ENCODE assay signal across 9 cellular contexts in the genomic region with DNA sequence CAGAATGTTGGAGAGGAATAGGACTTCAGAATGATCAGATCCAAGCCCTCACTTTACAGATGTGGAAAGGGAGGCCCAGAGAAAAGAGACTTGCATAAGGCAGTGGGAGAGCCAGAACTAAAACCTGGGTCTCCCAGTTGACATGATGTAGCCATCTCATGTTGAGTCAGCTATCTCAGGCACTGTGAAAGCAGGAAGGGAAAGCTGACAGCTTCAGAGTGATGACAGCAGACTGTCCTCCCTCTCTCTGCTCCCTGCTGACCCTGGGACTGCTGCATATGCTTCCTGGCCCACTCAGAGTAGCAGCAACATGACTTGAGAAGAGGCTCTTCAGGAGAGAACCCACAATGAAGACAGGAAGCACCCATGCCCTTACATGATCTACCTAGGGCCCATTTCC. TPM values are rescaled to one million over a fixed set of nuclear protein-coding genes. Genes with fewer than 3 reads are reported as not detected.
A peak's percentile ranks its signal among the peaks of the same experiment; 100 is the strongest.
DNase-seq lines count a peak whose midpoint lies in the region; ATAC-seq, FAIRE-seq and TF ChIP-seq lines count a peak whose summit lies in the region.
"Had no signal": no experiment of that assay in that cellular context is flagged by ENCODE, and none has a peak within 500 bp of the region (broad histone marks: within the 10 kb centered on the region; RNA-seq: fewer than 3 reads in every experiment).

No MANE protein-coding gene starts in this region.

- no peaks in the 10 kb centered on the region for H3K36me3 ChIP-seq in GM06990 (ENCODE audit: control insufficient read depth, insufficient read depth, low read length)

- peak; percentile 50 for DNase-seq in GM06990 (ENCODE audit: extremely low read depth, insufficient read length)
- DNase-seq in RKO (ENCODE audit: low spot score): peak; percentile 41
- no peak for DNase-seq in frontal cortex (ENCODE audit: low spot score in 2 of 2)
- DNase-seq in stimulated activated CD4-positive, alpha-beta T cell treated with anti-CD3 and anti-CD28 coated beads, Interleukin-1b, Interleukin-23, amount 100 ng/mL, for 48 hours: no peak
- no peak for DNase-seq in NCI-H345 (lab: John Stamatoyannopoulos, UW)
- DNase-seq in AML-193 (lab: John Stamatoyannopoulos, UW): no peak
- DNase-seq: activated CD4-positive, CD25-positive, alpha-beta regulatory T cell had no signal

- FAIRE-seq in frontal cortex (lab: Jason Lieb, UNC): no peak

- peak; percentile 90 for ATAC-seq in GM19328 (IDR thresholded peaks at IDR 0.05; ENCODE audit: unreplicated experiment)
- ATAC-seq in HG02943 (IDR thresholded peaks at IDR 0.05; ENCODE audit: low read depth, unreplicated experiment): peak; percentile 81

- TF ChIP-seq CTCF in GM06990 (IDR thresholded peaks at IDR 0.05; ENCODE audit: insufficient read depth, low read length, poor library complexity, severe bottlenecking): no peak

- no peak overlapping the region for H3K4me3 ChIP-seq in GM06990 (replicated peaks; ENCODE audit: low read depth, low read length)

- no peaks in the 10 kb centered on the region for H3K27me3 ChIP-seq in GM06990 (replicated peaks; ENCODE audit: control insufficient read depth, insufficient read depth, low read length)

RNA-seq across cellular contexts. Expression of a gene that starts 14.7 kb away (rescaled TPM):
- total RNA-seq in frontal cortex: 1.6 TPM

Comparison
In these comparisons a context has a peak if more than half of its experiments do, and no peak if none do; other contexts are left out.
1. DNase-seq: peak in GM06990 (single experiment) and RKO (single experiment); none in frontal cortex (0 of 2), stimulated activated CD4-positive, alpha-beta T cell treated with anti-CD3 and anti-CD28 coated beads, Interleukin-1b, Interleukin-23, amount 100 ng/mL, for 48 hours (single experiment), NCI-H345 (single experiment) and AML-193 (0 of 2).